In the genomic region with DNA sequence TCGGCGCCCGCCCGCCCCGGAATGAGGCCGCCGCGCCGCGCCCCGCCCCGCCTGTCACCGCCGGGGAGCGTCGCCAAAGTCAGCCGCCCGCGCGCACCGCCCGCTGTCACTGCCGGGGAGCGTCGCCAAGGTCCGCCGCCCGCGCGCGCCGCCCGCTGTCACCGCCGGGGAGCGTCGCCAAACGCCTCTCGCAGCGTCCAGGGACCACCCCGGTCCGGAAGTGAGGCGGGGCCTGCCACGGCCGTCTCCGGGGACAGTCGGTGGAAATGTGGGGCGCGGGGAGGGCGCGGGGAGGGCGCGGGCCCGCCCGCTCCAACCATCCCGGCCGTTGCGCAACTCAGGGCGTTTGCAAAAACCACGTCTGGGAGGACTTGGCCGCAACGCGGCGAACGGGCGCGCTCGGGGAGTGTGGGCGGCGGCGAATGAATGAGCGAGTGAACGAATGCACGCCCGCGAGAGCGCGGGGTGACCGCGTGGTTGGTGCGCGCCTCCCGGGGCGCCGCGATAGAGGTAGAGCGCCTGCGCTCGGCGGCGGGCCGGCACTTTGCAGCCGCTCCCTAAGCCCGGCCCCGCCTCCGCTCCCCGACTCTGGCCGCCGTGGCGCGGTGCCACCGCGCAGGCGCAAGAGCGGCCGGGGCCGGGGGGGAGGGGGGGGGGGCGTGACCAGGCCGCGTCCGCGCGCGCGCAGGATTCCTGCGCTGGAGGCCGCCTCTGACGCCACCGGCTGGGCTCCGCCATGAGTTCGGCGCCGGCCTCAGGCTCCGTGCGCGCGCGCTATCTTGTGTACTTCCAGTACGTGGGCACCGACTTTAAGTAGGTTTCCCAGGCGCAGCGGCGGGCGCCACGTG, we compare ENCODE assay signal across 8 cellular contexts. TPM values are rescaled to one million over a fixed set of nuclear protein-coding genes. Genes with fewer than 3 reads are reported as not detected.
DNase-seq lines count a peak whose midpoint lies in the region; TF ChIP-seq lines count a peak whose summit lies in the region.

ACAP3 (minus strand) TSS at position 23 of the 848 bp plus-strand sequence. CDS start 115 bp downstream, outside the sequence.
PUSL1 (plus strand) TSS at position 690 of the 848 bp plus-strand sequence; CDS start at position 737, 47 bp downstream.

- DNase-seq in ELF-1 (ENCODE audit: low read depth, low spot score): peak; percentile 89
- DNase-seq in H7: peak; percentile 100
- DNase-seq in MG63: peak; percentile 93
- DNase-seq in SJCRH30: peak; percentile 90 to 95
- peak; percentile 81 for DNase-seq in activated gamma-delta T cell treated with anti-CD3 and anti-CD28 coated beads, Interleukin-2, amount 50 U/mL, for 16 hours (ENCODE audit: low read depth)
- peak; percentile 85 for DNase-seq in foreskin melanocyte

- peaks cover 9% of the 10 kb centered on the region for H3K36me3 ChIP-seq in H7 (replicated peaks; ENCODE audit: control insufficient read depth, insufficient read depth, low read length)
- H3K36me3 ChIP-seq in MG63: peaks cover 34% of the 10 kb centered on the region
- H3K36me3 ChIP-seq in SJCRH30: peaks cover 29% of the 10 kb centered on the region
- H3K36me3 ChIP-seq in neutrophil: peaks cover 33% of the 10 kb centered on the region

- H3K4me3 ChIP-seq in H7 (ENCODE audit: insufficient read depth, low read depth, low read length): peak within 1 kb of the TSS; percentile 92
- peak within 1 kb of the TSS; percentile 65 for H3K4me3 ChIP-seq in MG63
- H3K4me3 ChIP-seq in SJCRH30: peak within 1 kb of the TSS; percentile 79
- H3K4me3 ChIP-seq in neutrophil (ENCODE audit: low read depth in 1 of 2, low read length in 1 of 2): peak within 1 kb of the TSS; percentile 82 to 98

- H3K4me1 ChIP-seq in SJCRH30 (peaks cover 24% of the 10 kb centered on the region), neutrophil (ENCODE audit: control insufficient read depth in 1 of 2, insufficient read depth in 1 of 2, low read depth in 1 of 2, low read length in 1 of 2) (peaks cover 37 to 43% of the 10 kb centered on the region in 2 experiments)

- no peaks in the 10 kb centered on the region for H3K9me3 ChIP-seq in MG63
- H3K9me3 ChIP-seq in SJCRH30 (replicated peaks): no peaks in the 10 kb centered on the region
- no peaks in the 10 kb centered on the region for H3K9me3 ChIP-seq in neutrophil

- no peak for TF ChIP-seq CTCF in neutrophil (IDR thresholded peaks at IDR 0.05)
- TF ChIP-seq CTCF in subcutaneous adipose tissue (IDR thresholded peaks at IDR 0.05; ENCODE audit: low read depth): no peak

- H3K27ac ChIP-seq in SJCRH30: peak within 1 kb of the TSS; percentile 74
- H3K27ac ChIP-seq in neutrophil: peak within 1 kb of the TSS; percentile 99

- H3K27me3 ChIP-seq in H7 (ENCODE audit: control insufficient read depth, insufficient read depth, low read length) (no peaks in the 10 kb centered on the region; the same call in 1 of the 2 replicates), MG63 (no peaks in the 10 kb centered on the region), SJCRH30 (no peaks in the 10 kb centered on the region), neutrophil (peaks cover 4% of the 10 kb centered on the region)

RNA-seq across cellular contexts. Expression of gene ACAP3, which starts in this region (rescaled TPM):
- total RNA-seq in H7 (2014; rRNA removed; shearing (Covaris generic)): 55.7 and 55.9 TPM in 2 replicates
- 20.0 and 24.2 TPM in 2 replicates for total RNA-seq in MG63 (2014; rRNA removed; shearing (Covaris generic); ENCODE audit: low replicate concordance)
- 18.7 and 27.4 TPM in 2 replicates for total RNA-seq in SJCRH30 (2014; rRNA removed; shearing (Covaris generic))
- 10 to 100 TPM; 13.4 to 43.3 (median 18.8) TPM for total RNA-seq in subcutaneous adipose tissue

RNA-seq across cellular contexts. Expression of gene PUSL1, which starts in this region (rescaled TPM):
- 93.5 and 98.6 TPM in 2 replicates for total RNA-seq in H7 (2014; rRNA removed; shearing (Covaris generic))
- 46.7 and 53.3 TPM in 2 replicates for total RNA-seq in MG63 (2014; rRNA removed; shearing (Covaris generic); ENCODE audit: low replicate concordance)
- total RNA-seq in SJCRH30 (2014; rRNA removed; shearing (Covaris generic)): 23.9 and 25.3 TPM in 2 replicates
- 10 to 100 TPM in 3 of 4 donors, 1 to 10 TPM in 1; 7.2 to 12.9 (median 10.9) TPM for total RNA-seq in subcutaneous adipose tissue

Comparison
In these comparisons a context has a peak if more than half of its experiments do, and no peak if none do; other contexts are left out.
1. Peak in every context shown above with its lines: DNase-seq, H3K4me3 ChIP-seq and H3K27ac ChIP-seq.